ENCODE assay signal across 1 cellular context in the genomic region with DNA sequence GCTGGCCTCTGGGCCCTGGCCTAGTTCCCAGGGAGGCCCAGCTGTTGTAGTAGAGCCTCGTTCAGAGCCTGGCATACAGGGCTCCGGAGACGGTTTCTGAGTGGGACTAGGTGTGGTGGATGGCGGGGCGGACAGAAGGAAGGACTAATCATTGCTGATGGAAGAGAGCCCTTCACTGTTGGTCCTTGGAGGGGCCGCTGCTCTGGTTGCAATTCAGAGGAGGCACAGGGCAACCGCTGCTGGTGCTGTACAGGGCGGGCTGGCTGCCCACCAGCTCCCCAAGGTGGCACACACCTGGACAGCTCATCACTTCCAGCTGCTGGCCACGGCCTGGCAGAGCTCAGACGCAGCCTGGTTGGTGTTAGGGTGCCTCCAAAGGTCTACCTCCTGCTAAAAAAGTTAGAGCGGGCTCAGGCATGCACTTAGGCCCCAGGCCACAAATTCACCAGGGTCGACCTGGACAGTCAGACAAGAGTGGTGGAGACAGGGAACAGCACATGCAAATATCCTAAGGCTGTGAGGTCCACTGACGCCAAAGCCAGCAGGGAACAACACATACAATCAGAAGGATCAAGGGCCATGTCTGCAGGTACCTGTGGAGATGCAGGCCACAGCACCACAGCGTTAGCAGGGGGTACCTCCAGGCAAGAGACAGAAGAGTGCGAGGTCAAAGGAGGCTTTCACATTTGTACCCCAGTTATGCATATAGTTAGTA.
TF ChIP-seq lines count a peak whose summit lies in the region.

No MANE protein-coding gene starts in this region.

TF ChIP-seq in GM23338, 12 proteins besides CTCF, POLR2A, EP300 and RAD21 (continued from another document):
- TF ChIP-seq, protein P1, sequence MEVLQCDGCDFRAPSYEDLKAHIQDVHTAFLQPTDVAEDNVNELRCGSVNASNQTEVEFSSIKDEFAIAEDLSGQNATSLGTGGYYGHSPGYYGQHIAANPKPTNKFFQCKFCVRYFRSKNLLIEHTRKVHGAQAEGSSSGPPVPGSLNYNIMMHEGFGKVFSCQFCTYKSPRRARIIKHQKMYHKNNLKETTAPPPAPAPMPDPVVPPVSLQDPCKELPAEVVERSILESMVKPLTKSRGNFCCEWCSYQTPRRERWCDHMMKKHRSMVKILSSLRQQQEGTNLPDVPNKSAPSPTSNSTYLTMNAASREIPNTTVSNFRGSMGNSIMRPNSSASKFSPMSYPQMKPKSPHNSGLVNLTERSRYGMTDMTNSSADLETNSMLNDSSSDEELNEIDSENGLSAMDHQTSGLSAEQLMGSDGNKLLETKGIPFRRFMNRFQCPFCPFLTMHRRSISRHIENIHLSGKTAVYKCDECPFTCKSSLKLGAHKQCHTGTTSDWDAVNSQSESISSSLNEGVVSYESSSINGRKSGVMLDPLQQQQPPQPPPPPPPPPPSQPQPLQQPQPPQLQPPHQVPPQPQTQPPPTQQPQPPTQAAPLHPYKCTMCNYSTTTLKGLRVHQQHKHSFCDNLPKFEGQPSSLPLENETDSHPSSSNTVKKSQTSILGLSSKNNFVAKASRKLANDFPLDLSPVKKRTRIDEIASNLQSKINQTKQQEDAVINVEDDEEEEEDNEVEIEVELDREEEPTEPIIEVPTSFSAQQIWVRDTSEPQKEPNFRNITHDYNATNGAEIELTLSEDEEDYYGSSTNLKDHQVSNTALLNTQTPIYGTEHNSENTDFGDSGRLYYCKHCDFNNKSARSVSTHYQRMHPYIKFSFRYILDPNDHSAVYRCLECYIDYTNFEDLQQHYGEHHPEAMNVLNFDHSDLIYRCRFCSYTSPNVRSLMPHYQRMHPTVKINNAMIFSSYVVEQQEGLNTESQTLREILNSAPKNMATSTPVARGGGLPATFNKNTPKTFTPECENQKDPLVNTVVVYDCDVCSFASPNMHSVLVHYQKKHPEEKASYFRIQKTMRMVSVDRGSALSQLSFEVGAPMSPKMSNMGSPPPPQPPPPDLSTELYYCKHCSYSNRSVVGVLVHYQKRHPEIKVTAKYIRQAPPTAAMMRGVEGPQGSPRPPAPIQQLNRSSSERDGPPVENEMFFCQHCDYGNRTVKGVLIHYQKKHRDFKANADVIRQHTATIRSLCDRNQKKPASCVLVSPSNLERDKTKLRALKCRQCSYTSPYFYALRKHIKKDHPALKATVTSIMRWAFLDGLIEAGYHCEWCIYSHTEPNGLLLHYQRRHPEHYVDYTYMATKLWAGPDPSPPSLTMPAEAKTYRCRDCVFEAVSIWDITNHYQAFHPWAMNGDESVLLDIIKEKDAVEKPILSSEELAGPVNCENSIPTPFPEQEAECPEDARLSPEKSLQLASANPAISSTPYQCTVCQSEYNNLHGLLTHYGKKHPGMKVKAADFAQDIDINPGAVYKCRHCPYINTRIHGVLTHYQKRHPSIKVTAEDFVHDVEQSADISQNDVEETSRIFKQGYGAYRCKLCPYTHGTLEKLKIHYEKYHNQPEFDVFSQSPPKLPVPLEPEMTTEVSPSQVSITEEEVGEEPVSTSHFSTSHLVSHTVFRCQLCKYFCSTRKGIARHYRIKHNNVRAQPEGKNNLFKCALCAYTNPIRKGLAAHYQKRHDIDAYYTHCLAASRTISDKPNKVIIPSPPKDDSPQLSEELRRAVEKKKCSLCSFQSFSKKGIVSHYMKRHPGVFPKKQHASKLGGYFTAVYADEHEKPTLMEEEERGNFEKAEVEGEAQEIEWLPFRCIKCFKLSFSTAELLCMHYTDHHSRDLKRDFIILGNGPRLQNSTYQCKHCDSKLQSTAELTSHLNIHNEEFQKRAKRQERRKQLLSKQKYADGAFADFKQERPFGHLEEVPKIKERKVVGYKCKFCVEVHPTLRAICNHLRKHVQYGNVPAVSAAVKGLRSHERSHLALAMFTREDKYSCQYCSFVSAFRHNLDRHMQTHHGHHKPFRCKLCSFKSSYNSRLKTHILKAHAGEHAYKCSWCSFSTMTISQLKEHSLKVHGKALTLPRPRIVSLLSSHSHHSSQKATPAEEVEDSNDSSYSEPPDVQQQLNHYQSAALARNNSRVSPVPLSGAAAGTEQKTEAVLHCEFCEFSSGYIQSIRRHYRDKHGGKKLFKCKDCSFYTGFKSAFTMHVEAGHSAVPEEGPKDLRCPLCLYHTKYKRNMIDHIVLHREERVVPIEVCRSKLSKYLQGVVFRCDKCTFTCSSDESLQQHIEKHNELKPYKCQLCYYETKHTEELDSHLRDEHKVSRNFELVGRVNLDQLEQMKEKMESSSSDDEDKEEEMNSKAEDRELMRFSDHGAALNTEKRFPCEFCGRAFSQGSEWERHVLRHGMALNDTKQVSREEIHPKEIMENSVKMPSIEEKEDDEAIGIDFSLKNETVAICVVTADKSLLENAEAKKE (CRISPR knock-in tag; IDR thresholded peaks at IDR 0.05): no peak
